ENCODE assay signal across 8 cellular contexts in genomic region chr2:164388511-164388910, GRCh38.
A peak's percentile ranks its signal among the peaks of the same experiment; 100 is the strongest.
DNase-seq lines count a peak whose midpoint lies in the region; ATAC-seq, FAIRE-seq and TF ChIP-seq lines count a peak whose summit lies in the region.

No MANE protein-coding gene starts in this region.

- peak overlapping the region; percentile 43 for H2AFZ ChIP-seq in astrocyte (ENCODE audit: low read depth, low read length)
- peak overlapping the region; percentile 31 for H2AFZ ChIP-seq in parathyroid adenoma

- no peak for TF ChIP-seq CTCF in astrocyte (IDR thresholded peaks at IDR 0.05; ENCODE audit: insufficient read depth, low read depth, low read length)
- TF ChIP-seq CTCF in parathyroid adenoma (IDR thresholded peaks at IDR 0.05): no peak

- no peaks in the 10 kb centered on the region for H3K27me3 ChIP-seq in astrocyte (ENCODE audit: insufficient read depth, low read length)
- no peaks in the 10 kb centered on the region for H3K27me3 ChIP-seq in parathyroid adenoma (ENCODE audit: control insufficient read depth, insufficient read depth, low read length)

- H3K4me2 ChIP-seq in astrocyte (ENCODE audit: low read length): peak overlapping the region; percentile 77
- no peak overlapping the region for H3K4me2 ChIP-seq in parathyroid adenoma (ENCODE audit: low read length)

- H3K27me3 Mint-ChIP-seq in astrocyte (ENCODE audit: low read depth, unreplicated experiment): no peaks in the 10 kb centered on the region

- no peaks in the 10 kb centered on the region for H4K20me1 ChIP-seq in astrocyte (ENCODE audit: insufficient read depth, low read length)

- no peak for TF ChIP-seq POLR2A in erythroblast (IDR thresholded peaks at IDR 0.05; ENCODE audit: low read length)

- H3K27ac ChIP-seq in astrocyte (ENCODE audit: low read depth, low read length): peak overlapping the region; percentile 66
- H3K27ac ChIP-seq in parathyroid adenoma: no peak overlapping the region

- ATAC-seq in GM19023 (IDR thresholded peaks at IDR 0.05; ENCODE audit: unreplicated experiment): peak; percentile 69
- ATAC-seq in HG03139 (IDR thresholded peaks at IDR 0.05; ENCODE audit: unreplicated experiment): peak; percentile 75

- H3K36me3 Mint-ChIP-seq in astrocyte (ENCODE audit: low read depth, unreplicated experiment): no peaks in the 10 kb centered on the region

- H3K4me3 ChIP-seq in astrocyte (ENCODE audit: insufficient read depth, low read depth, low read length) (peak overlapping the region; percentile 11), parathyroid adenoma (ENCODE audit: low read depth, low read length) (no peak overlapping the region)

- peaks cover 38% of the 10 kb centered on the region for H3K4me1 Mint-ChIP-seq in astrocyte (ENCODE audit: low read depth, unreplicated experiment)

- H3K4me3 Mint-ChIP-seq in astrocyte (ENCODE audit: unreplicated experiment): no peak overlapping the region

- no peaks in the 10 kb centered on the region for H3K9me3 Mint-ChIP-seq in astrocyte (ENCODE audit: unreplicated experiment)

- H3K9ac ChIP-seq in astrocyte (ENCODE audit: low read length): peak overlapping the region; percentile 6
- H3K9ac ChIP-seq in parathyroid adenoma: no peak overlapping the region

- peak; percentile 92 for DNase-seq in astrocyte (ENCODE audit: low read depth)
- DNase-seq in NCI-H187 treated with DMSO at 0.1 percent for 48 hours (lab: John Stamatoyannopoulos, UW): no peak
- DNase-seq in erythroblast (lab: John Stamatoyannopoulos, UW): no peak
- no peak for DNase-seq in stimulated activated naive CD4-positive, alpha-beta T cell treated with Interleukin-2 at 50 U/mL for 16 hours (lab: John Stamatoyannopoulos, UW)
- DNase-seq in NCI-H2107 treated with DMSO at 0.1 percent for 48 hours (lab: John Stamatoyannopoulos, UW; ENCODE audit: unreplicated experiment): no peak

- H3K9me3 ChIP-seq in astrocyte (ENCODE audit: insufficient read depth, low read depth, low read length) (no peaks in the 10 kb centered on the region), parathyroid adenoma (ENCODE audit: control insufficient read depth, low read length) (no peaks in the 10 kb centered on the region)

- peaks cover 24% of the 10 kb centered on the region for H3K4me1 ChIP-seq in astrocyte (ENCODE audit: insufficient read depth, low read length)
- no peaks in the 10 kb centered on the region for H3K4me1 ChIP-seq in parathyroid adenoma

- no peaks in the 10 kb centered on the region for H3K36me3 ChIP-seq in astrocyte (ENCODE audit: insufficient read depth, low read length)
- H3K36me3 ChIP-seq in parathyroid adenoma (ENCODE audit: control insufficient read depth, insufficient read depth, low read length): no peaks in the 10 kb centered on the region

- no peaks in the 10 kb centered on the region for H3K79me2 ChIP-seq in astrocyte (ENCODE audit: insufficient read depth, low read length)
- no peaks in the 10 kb centered on the region for H3K79me2 ChIP-seq in parathyroid adenoma

- peak overlapping the region; percentile 92 for H3K27ac Mint-ChIP-seq in astrocyte (ENCODE audit: unreplicated experiment)

- FAIRE-seq in astrocyte (lab: Jason Lieb, UNC): peak; percentile 99
